Comparison of ENCODE assay signal across 17 cellular contexts in the genomic region with DNA sequence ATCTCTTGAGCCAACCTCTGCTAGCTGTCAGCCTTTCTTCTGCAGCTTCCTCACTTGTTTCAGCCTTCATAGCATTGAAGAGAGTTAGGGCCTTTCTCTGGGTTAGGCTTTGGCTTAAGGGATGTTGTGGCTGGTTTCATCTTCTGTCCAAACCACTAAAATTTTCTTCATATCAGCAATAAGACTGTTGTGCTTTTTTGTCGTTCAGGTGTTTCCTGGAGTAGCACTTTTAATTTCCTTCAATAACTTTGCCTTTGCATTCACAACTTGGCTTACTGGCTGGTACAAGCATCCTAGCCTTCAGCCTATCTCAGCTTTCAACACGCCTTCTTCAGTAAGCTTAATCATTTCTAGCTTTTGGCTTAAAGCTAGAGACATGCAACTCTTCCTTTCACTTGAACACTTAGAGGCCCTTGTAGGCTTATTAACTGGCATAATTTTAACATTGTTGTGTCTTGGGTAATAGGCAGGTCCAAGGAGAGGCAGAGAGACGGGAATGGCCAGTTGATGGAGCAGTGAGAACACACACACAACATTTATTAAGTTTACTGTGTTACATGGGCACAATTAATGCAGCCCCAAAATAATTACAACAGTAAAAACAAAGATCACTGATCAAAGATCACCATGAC.
DNase-seq lines count a peak whose midpoint lies in the region; ATAC-seq and TF ChIP-seq lines count a peak whose summit lies in the region.
"Had no signal": no experiment of that assay in that cellular context is flagged by ENCODE, and none has a peak within 500 bp of the region (broad histone marks: within the 10 kb centered on the region; RNA-seq: fewer than 3 reads in every experiment).

No MANE protein-coding gene starts in this region.

- H4K20me1 ChIP-seq in MM.1S (ENCODE audit: insufficient read depth, low read length) = no peaks in the 10 kb centered on the region

- DNase-seq in stimulated activated naive CD8-positive, alpha-beta T cell treated with anti-CD3 and anti-CD28 coated beads, Interleukin-15, amount 100 ng/mL, for 72 hours = no peak
- DNase-seq in stimulated activated naive CD8-positive, alpha-beta T cell treated with anti-CD3 and anti-CD28 coated beads, Interleukin-15, Interleukin-2, amounts not matched to agents 100 U/mL and 50 U/mL, for 24 hours = no peak
- peak; percentile 76 for DNase-seq in MM.1S
- DNase-seq in central memory CD4-positive, alpha-beta T cell = peak; percentile 32
- DNase-seq in HK-2 (ENCODE audit: unreplicated experiment) = no peak
- no peak for DNase-seq in NCI-H2107 treated with DMSO at 0.1 percent for 48 hours (lab: John Stamatoyannopoulos, UW; ENCODE audit: unreplicated experiment)
- no peak for DNase-seq in epidermal melanocyte (ENCODE audit: insufficient read length, low spot score)
- DNase-seq: effector memory CD8-positive, alpha-beta T cell; NCI-H1417 treated with DMSO at 0.1 percent for 48 hours; NCI-H2171 treated with DMSO at 0.1 percent for 48 hours; NCI-H774; ovary; SK-N-SH; stimulated activated CD4-positive, alpha-beta T cell treated with anti-CD3 and anti-CD28 coated beads, Interleukin-1b, Interleukin-23, amount 100 ng/mL, for 48 hours; uterus had no signal

- peaks cover 61% of the 10 kb centered on the region for H3K4me1 Mint-ChIP-seq in stimulated activated naive CD8-positive, alpha-beta T cell treated with anti-CD3 and anti-CD28 coated beads, Interleukin-15, amount 100 ng/mL, for 72 hours

- H2AFZ ChIP-seq in MM.1S (ENCODE audit: low read length) = no peak overlapping the region

- no peaks in the 10 kb centered on the region for H3K9me3 Mint-ChIP-seq in stimulated activated naive CD8-positive, alpha-beta T cell treated with anti-CD3 and anti-CD28 coated beads, Interleukin-15, amount 100 ng/mL, for 72 hours
- H3K9me3 Mint-ChIP-seq: effector memory CD8-positive, alpha-beta T cell had no signal

- no peak overlapping the region for H3K27ac Mint-ChIP-seq in stimulated activated naive CD8-positive, alpha-beta T cell treated with anti-CD3 and anti-CD28 coated beads, Interleukin-15, amount 100 ng/mL, for 72 hours
- H3K27ac Mint-ChIP-seq: effector memory CD8-positive, alpha-beta T cell had no signal

- no peak overlapping the region for H3K4me3 Mint-ChIP-seq in stimulated activated naive CD8-positive, alpha-beta T cell treated with anti-CD3 and anti-CD28 coated beads, Interleukin-15, amount 100 ng/mL, for 72 hours
- H3K4me3 Mint-ChIP-seq: effector memory CD8-positive, alpha-beta T cell had no signal

- H3K4me3 ChIP-seq in MM.1S (ENCODE audit: low read length) = no peak overlapping the region
- H3K4me3 ChIP-seq: ovary, uterus had no signal

- H3F3A ChIP-seq in MM.1S (ENCODE audit: insufficient read depth, low read length) = peaks cover 13% of the 10 kb centered on the region

- no peaks in the 10 kb centered on the region for H3K36me3 ChIP-seq in MM.1S (replicated peaks; ENCODE audit: insufficient read depth, low read length)
- H3K36me3 ChIP-seq: ovary, uterus had no signal

- peak overlapping the region; percentile 54 for H3K27ac ChIP-seq in MM.1S (ENCODE audit: low read length)
- H3K27ac ChIP-seq: ovary, uterus had no signal

- no peaks in the 10 kb centered on the region for H3K27me3 Mint-ChIP-seq in stimulated activated naive CD8-positive, alpha-beta T cell treated with anti-CD3 and anti-CD28 coated beads, Interleukin-15, amount 100 ng/mL, for 72 hours
- H3K27me3 Mint-ChIP-seq: effector memory CD8-positive, alpha-beta T cell had no signal

- peak overlapping the region; percentile 35; the same call in 1 of the 2 replicates for H3K4me2 ChIP-seq in MM.1S (ENCODE audit: low read depth, low read length)
- H3K4me2 ChIP-seq: SK-N-SH had no signal

- H3K4me1 ChIP-seq in MM.1S (ENCODE audit: low read length) = peaks cover 27% of the 10 kb centered on the region
- H3K4me1 ChIP-seq: uterus had no signal

- no peak for TF ChIP-seq CTCF in MM.1S (IDR thresholded peaks at IDR 0.05; ENCODE audit: low read length)

- no peaks in the 10 kb centered on the region for H3K9me3 ChIP-seq in MM.1S (replicated peaks; ENCODE audit: insufficient read depth, low read length)
- H3K9me3 ChIP-seq: ovary, SK-N-SH, uterus had no signal

- ATAC-seq in stimulated activated naive CD8-positive, alpha-beta T cell treated with anti-CD3 and anti-CD28 coated beads, Interleukin-15, amount 100 ng/mL, for 72 hours = peak; percentile 37
- ATAC-seq in stimulated activated naive CD8-positive, alpha-beta T cell treated with anti-CD3 and anti-CD28 coated beads, Interleukin-15, Interleukin-2, amounts not matched to agents 100 U/mL and 50 U/mL, for 24 hours = no peak
- ATAC-seq in GM21515 (IDR thresholded peaks at IDR 0.05; ENCODE audit: unreplicated experiment) = no peak
- ATAC-seq: effector memory CD8-positive, alpha-beta T cell; Panc1 had no signal

- H3K79me2 ChIP-seq in MM.1S (ENCODE audit: low read length) = peaks cover 31% of the 10 kb centered on the region

- no peaks in the 10 kb centered on the region for H3K27me3 ChIP-seq in MM.1S (replicated peaks; ENCODE audit: insufficient read depth, low read length)
- H3K27me3 ChIP-seq: ovary, uterus had no signal

- no peak overlapping the region; the same call in 1 of the 2 replicates for H3K9ac ChIP-seq in MM.1S (ENCODE audit: low read length)
- H3K9ac ChIP-seq: SK-N-SH had no signal

- no peaks in the 10 kb centered on the region for H3K9me2 ChIP-seq in MM.1S (replicated peaks; ENCODE audit: insufficient read depth, low read length)

Comparison
In these comparisons a context has a peak if more than half of its experiments do, and no peak if none do; other contexts are left out.
1. DNase-seq: peak in MM.1S (single experiment) and central memory CD4-positive, alpha-beta T cell (single experiment); none in stimulated activated naive CD8-positive, alpha-beta T cell treated with anti-CD3 and anti-CD28 coated beads, Interleukin-15, amount 100 ng/mL, for 72 hours (0 of 2), stimulated activated naive CD8-positive, alpha-beta T cell treated with anti-CD3 and anti-CD28 coated beads, Interleukin-15, Interleukin-2, amounts not matched to agents 100 U/mL and 50 U/mL, for 24 hours (single experiment), HK-2 (single experiment), NCI-H2107 treated with DMSO at 0.1 percent for 48 hours (single experiment) and epidermal melanocyte (single experiment).